Comparison of ENCODE assay signal across 1 cellular context in genomic region chr10:42959833-42960232, GRCh38.
TF ChIP-seq lines count a peak whose summit lies in the region.

No MANE protein-coding gene starts in this region.

TF ChIP-seq in HCT116, 20 proteins besides CTCF, POLR2A, EP300 and RAD21 (continued from another document):
- TF ChIP-seq REST (IDR thresholded peaks at IDR 0.05; ENCODE audit: low read depth) (no peak), CEBPB (IDR thresholded peaks at IDR 0.05; ENCODE audit: low read depth) (no peak)
